Comparison of ENCODE assay signal across 12 cellular contexts in the genomic region with DNA sequence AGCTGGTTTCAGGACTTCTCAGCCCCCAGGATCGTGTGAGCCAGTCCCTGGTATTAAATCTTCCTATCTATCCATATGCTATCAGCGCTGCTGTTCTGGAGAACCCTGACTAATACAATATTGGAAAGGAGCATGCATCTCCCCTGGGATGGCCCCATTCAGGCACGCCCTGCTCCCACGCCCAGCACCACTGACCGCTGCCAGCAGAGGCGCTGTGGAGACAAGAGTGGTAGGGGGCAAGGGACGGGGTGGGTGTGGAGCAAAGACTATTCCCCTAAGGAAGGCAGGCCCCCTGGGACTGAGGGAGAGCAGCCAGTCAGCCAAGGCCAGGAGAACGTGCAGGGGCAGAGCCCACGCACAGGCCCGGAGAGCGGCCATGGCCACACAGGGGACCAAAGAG.
DNase-seq lines count a peak whose midpoint lies in the region; ATAC-seq and TF ChIP-seq lines count a peak whose summit lies in the region.
"Had no signal": no experiment of that assay in that cellular context is flagged by ENCODE, and none has a peak within 500 bp of the region (broad histone marks: within the 10 kb centered on the region; RNA-seq: fewer than 3 reads in every experiment).

No MANE protein-coding gene starts in this region.

- 68 to 73% methylated on average over 3 to 6 of the region's 11 CpGs for WGBS in esophagus squamous epithelium, 2 donors
- WGBS in smooth muscle cell (ENCODE audit: low lambda C conversion rate): 66% methylated on average over 8 of the region's 11 CpGs

- H3K9ac ChIP-seq in OCI-LY3 (ENCODE audit: low read length) (no peak overlapping the region), smooth muscle cell (ENCODE audit: low read depth) (no peak overlapping the region)
- H3K9ac ChIP-seq: parathyroid adenoma had no signal

- H3K9me3 ChIP-seq in OCI-LY3 (ENCODE audit: insufficient read depth, low read length) (no peaks in the 10 kb centered on the region), esophagus squamous epithelium (no peaks in the 10 kb centered on the region), smooth muscle cell (replicated peaks; ENCODE audit: low read depth) (no peaks in the 10 kb centered on the region)
- H3K9me3 ChIP-seq: ascending aorta had no signal

- peaks cover 86% of the 10 kb centered on the region for H3K79me2 ChIP-seq in OCI-LY3 (ENCODE audit: low read length)
- H3K79me2 ChIP-seq in smooth muscle cell (ENCODE audit: low read depth): peaks cover 68% of the 10 kb centered on the region
- H3K79me2 ChIP-seq: parathyroid adenoma had no signal

- H3F3A ChIP-seq in smooth muscle cell (ENCODE audit: low read depth): no peaks in the 10 kb centered on the region

- peak; percentile 12 for DNase-seq in activated CD4-positive, alpha-beta T cell treated with anti-CD3 and anti-CD28 coated beads for 48 hours
- DNase-seq in activated CD4-positive, alpha-beta T cell treated with anti-CD3 and anti-CD28 coated beads for 4 hours: no peak
- no peak for DNase-seq in esophagus squamous epithelium (lab: John Stamatoyannopoulos, UW)
- DNase-seq in smooth muscle cell (lab: John Stamatoyannopoulos, UW; ENCODE audit: unreplicated experiment): no peak
- no peak for DNase-seq in stimulated activated CD8-positive, alpha-beta memory T cell treated with anti-CD3 and anti-CD28 coated beads, Interleukin-4, amount 100 ng/mL, for 48 hours
- DNase-seq: activated CD4-positive, alpha-beta T cell treated with anti-CD3 and anti-CD28 coated beads, Interleukin-2, amount 50 U/mL, for 4 hours; NCI-H524 treated with DMSO at 0.1 percent for 48 hours had no signal

- H3K4me3 ChIP-seq in OCI-LY3 (ENCODE audit: low read length): no peak overlapping the region
- no peak overlapping the region for H3K4me3 ChIP-seq in esophagus squamous epithelium
- no peak overlapping the region for H3K4me3 ChIP-seq in smooth muscle cell
- H3K4me3 ChIP-seq: ascending aorta had no signal

- H3K4me2 ChIP-seq in OCI-LY3 (ENCODE audit: low read length): no peak overlapping the region
- peak overlapping the region; percentile 51 for H3K4me2 ChIP-seq in smooth muscle cell

- H3K27me3 ChIP-seq in OCI-LY3 (ENCODE audit: low read depth, low read length) (no peaks in the 10 kb centered on the region), esophagus squamous epithelium (peaks cover 0 to 40% (median 0%) of the 10 kb centered on the region in 4 donors), smooth muscle cell (ENCODE audit: low read depth) (no peaks in the 10 kb centered on the region)
- H3K27me3 ChIP-seq: ascending aorta had no signal

- H3K4me1 ChIP-seq in OCI-LY3 (ENCODE audit: low read length) (no peaks in the 10 kb centered on the region; the same call in 1 of the 2 replicates), esophagus squamous epithelium (peaks cover 13 to 57% (median 38%) of the 10 kb centered on the region in 3 donors), smooth muscle cell (ENCODE audit: low read depth) (peaks cover 19% of the 10 kb centered on the region)
- H3K4me1 ChIP-seq: ascending aorta, parathyroid adenoma had no signal

- H4K20me1 ChIP-seq in OCI-LY3 (ENCODE audit: insufficient read depth, low read length) (peaks cover 90% of the 10 kb centered on the region), smooth muscle cell (ENCODE audit: low read depth) (peaks cover 3% of the 10 kb centered on the region)

- no peak overlapping the region for H3K27ac ChIP-seq in OCI-LY3 (ENCODE audit: low read length)
- no peak overlapping the region for H3K27ac ChIP-seq in esophagus squamous epithelium
- H3K27ac ChIP-seq in smooth muscle cell (ENCODE audit: low read depth): peak overlapping the region; percentile 96
- H3K27ac ChIP-seq: ascending aorta, parathyroid adenoma had no signal

- intact Hi-C loops in esophagus squamous epithelium (cut with DNase I): no loop called here

- TF ChIP-seq POLR2A in esophagus squamous epithelium (IDR thresholded peaks at IDR 0.05): no peak

- ATAC-seq in GM21528 (IDR thresholded peaks at IDR 0.05; ENCODE audit: low FRiP score, unreplicated experiment): no peak
- ATAC-seq in GM21825 (IDR thresholded peaks at IDR 0.05; ENCODE audit: unreplicated experiment): no peak

- H2AFZ ChIP-seq in OCI-LY3 (ENCODE audit: low read depth, low read length) (no peak overlapping the region), smooth muscle cell (ENCODE audit: low read depth) (no peak overlapping the region)
- H2AFZ ChIP-seq: parathyroid adenoma had no signal

- peak; percentile 15; the same call in 1 of the 2 replicates for TF ChIP-seq CTCF in OCI-LY3 (IDR thresholded peaks at IDR 0.05; ENCODE audit: low read depth, low read length)
- TF ChIP-seq CTCF in esophagus squamous epithelium (IDR thresholded peaks at IDR 0.05): peak in 4 of 6 experiments; percentile 26 to 64 (median 34)
- TF ChIP-seq CTCF in smooth muscle cell (IDR thresholded peaks at IDR 0.05; ENCODE audit: borderline replicate concordance, insufficient read depth, poor library complexity, severe bottlenecking): peak; percentile 46

- H3K36me3 ChIP-seq in OCI-LY3 (replicated peaks; ENCODE audit: low read depth, low read length) (no peaks in the 10 kb centered on the region), esophagus squamous epithelium (no peaks in the 10 kb centered on the region), smooth muscle cell (ENCODE audit: low read depth) (no peaks in the 10 kb centered on the region)
- H3K36me3 ChIP-seq: ascending aorta had no signal
